Comparison of ENCODE assay signal across 1 cellular context in the genomic region with DNA sequence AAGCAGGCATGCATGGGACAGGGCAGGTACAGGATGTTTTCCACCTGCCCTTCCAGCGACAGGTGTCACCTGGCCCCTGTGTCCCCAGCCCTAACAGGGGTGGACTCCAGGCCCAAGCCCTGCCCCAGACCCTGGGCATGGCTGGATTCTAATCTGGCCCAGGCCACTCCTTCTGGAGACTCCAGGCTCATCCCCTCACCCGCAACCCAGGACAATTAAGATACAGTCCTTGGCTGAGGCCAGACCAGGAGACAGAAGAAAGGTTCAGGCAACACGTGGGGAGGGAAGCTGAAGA.
TF ChIP-seq lines count a peak whose summit lies in the region.

No MANE protein-coding gene starts in this region.

TF ChIP-seq in H1, 55 proteins besides CTCF, POLR2A, EP300 and RAD21:
- TF ChIP-seq BCL11A (IDR thresholded peaks at IDR 0.05; ENCODE audit: low read depth in 2 of 2, low read length in 2 of 2) (no peak), NRF1 (IDR thresholded peaks at IDR 0.05; ENCODE audit: low read depth, low read length) (no peak), TEAD4 (IDR thresholded peaks at IDR 0.05; ENCODE audit: low read depth, low read length) (no peak), POLR2AphosphoS5 (IDR thresholded peaks at IDR 0.05; ENCODE audit: low read depth, low read length) (no peak), MAFK (IDR thresholded peaks at IDR 0.05; ENCODE audit: low read depth, low read length) (no peak), CHD1 (IDR thresholded peaks at IDR 0.05; ENCODE audit: low read depth, low read length) (no peak), BRCA1 (IDR thresholded peaks at IDR 0.05; ENCODE audit: low read depth, low read length) (no peak), TAF1 (IDR thresholded peaks at IDR 0.05; ENCODE audit: low read depth, low read length) (no peak), RXRA (IDR thresholded peaks at IDR 0.05; ENCODE audit: insufficient read depth, low read depth, low read length) (no peak), HDAC6 (IDR thresholded peaks at IDR 0.05; ENCODE audit: low read depth, low read length) (no peak), EGR1 (IDR thresholded peaks at IDR 0.05; ENCODE audit: borderline replicate concordance, low read depth, low read length) (no peak), CHD2 (IDR thresholded peaks at IDR 0.05; ENCODE audit: low read length) (no peak), SRF (IDR thresholded peaks at IDR 0.05; ENCODE audit: low read depth, low read length) (no peak), YY1 (IDR thresholded peaks at IDR 0.05; ENCODE audit: low read depth, low read length) (no peak)
- TF ChIP-seq, protein P1, sequence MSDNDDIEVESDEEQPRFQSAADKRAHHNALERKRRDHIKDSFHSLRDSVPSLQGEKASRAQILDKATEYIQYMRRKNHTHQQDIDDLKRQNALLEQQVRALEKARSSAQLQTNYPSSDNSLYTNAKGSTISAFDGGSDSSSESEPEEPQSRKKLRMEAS (IDR thresholded peaks at IDR 0.05), result no peak
- TF ChIP-seq, protein P2, sequence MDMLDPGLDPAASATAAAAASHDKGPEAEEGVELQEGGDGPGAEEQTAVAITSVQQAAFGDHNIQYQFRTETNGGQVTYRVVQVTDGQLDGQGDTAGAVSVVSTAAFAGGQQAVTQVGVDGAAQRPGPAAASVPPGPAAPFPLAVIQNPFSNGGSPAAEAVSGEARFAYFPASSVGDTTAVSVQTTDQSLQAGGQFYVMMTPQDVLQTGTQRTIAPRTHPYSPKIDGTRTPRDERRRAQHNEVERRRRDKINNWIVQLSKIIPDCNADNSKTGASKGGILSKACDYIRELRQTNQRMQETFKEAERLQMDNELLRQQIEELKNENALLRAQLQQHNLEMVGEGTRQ (IDR thresholded peaks at IDR 0.05; ENCODE audit: low read length), result no peak
